30 cellular contexts compared by ENCODE assay signal in genomic region chr15:49707598-49707997, GRCh38.
"Had no signal": no experiment of that assay in that cellular context is flagged by ENCODE, and none has a peak within 500 bp of the region (broad histone marks: within the 10 kb centered on the region; RNA-seq: fewer than 3 reads in every experiment).

No MANE protein-coding gene starts in this region.

- H3K36me3 Mint-ChIP-seq: type B pancreatic cell had no signal

- ATAC-seq: naive thymus-derived CD8-positive, alpha-beta T cell; natural killer cell treated with Interleukin-12 subunit alpha and Interleukin-12 subunit beta and Interleukin-15 and Interleukin-18, amount 100 ng/mL, for 72 hours; psoas muscle; right cardiac atrium; stimulated activated memory B cell treated with anti-CD40 and anti-IgM and Interleukin-4, amounts not matched to agents 10 μg/mL and 1 μg/mL and 100 μg/mL, for 72 hours; stimulated activated naive CD8-positive, alpha-beta T cell treated with anti-CD3 and anti-CD28 coated beads, Interleukin-15, amount 100 ng/mL, for 72 hours; stimulated activated naive CD8-positive, alpha-beta T cell treated with anti-CD3 and anti-CD28 coated beads, Interleukin-15, Interleukin-2, amounts not matched to agents 100 U/mL and 50 U/mL, for 24 hours had no signal

- H3K9me3 ChIP-seq: ovary, right lobe of liver, testis had no signal

- H3K27ac ChIP-seq: ovary, parathyroid adenoma, psoas muscle, right lobe of liver, sigmoid colon, suprapubic skin, testis, tibial artery, transverse colon, upper lobe of right lung, uterus had no signal

- H3K4me1 ChIP-seq: parathyroid adenoma, psoas muscle, right lobe of liver, suprapubic skin, testis, tibial artery, transverse colon, upper lobe of right lung, uterus had no signal

- H3K27me3 Mint-ChIP-seq: natural killer cell treated with Interleukin-12 subunit alpha and Interleukin-12 subunit beta and Interleukin-15 and Interleukin-18, amount 100 ng/mL, for 72 hours; progenitor cell of endocrine pancreas; stimulated activated memory B cell treated with anti-CD40 and anti-IgM and Interleukin-4, amounts not matched to agents 10 μg/mL and 1 μg/mL and 100 μg/mL, for 72 hours; stimulated activated naive CD8-positive, alpha-beta T cell treated with anti-CD3 and anti-CD28 coated beads, Interleukin-15, amount 100 ng/mL, for 72 hours; type B pancreatic cell had no signal

- H3K4me3 ChIP-seq: ovary, psoas muscle, right lobe of liver, sigmoid colon, suprapubic skin, testis, tibial artery, transverse colon, upper lobe of right lung, uterus had no signal

- H3K27me3 ChIP-seq: ovary, right lobe of liver, sigmoid colon, suprapubic skin, testis, tibial artery, transverse colon, upper lobe of right lung, uterus had no signal

- H3K4me1 Mint-ChIP-seq: nephron progenitor cell; neural crest cell; stimulated activated memory B cell treated with anti-CD40 and anti-IgM and Interleukin-4, amounts not matched to agents 10 μg/mL and 1 μg/mL and 100 μg/mL, for 72 hours; stimulated activated naive CD8-positive, alpha-beta T cell treated with anti-CD3 and anti-CD28 coated beads, Interleukin-15, amount 100 ng/mL, for 72 hours had no signal

- H3K4me3 Mint-ChIP-seq: naive thymus-derived CD8-positive, alpha-beta T cell; natural killer cell treated with Interleukin-12 subunit alpha and Interleukin-12 subunit beta and Interleukin-15 and Interleukin-18, amount 100 ng/mL, for 72 hours; nephron progenitor cell; neural crest cell; stimulated activated memory B cell treated with anti-CD40 and anti-IgM and Interleukin-4, amounts not matched to agents 10 μg/mL and 1 μg/mL and 100 μg/mL, for 72 hours; stimulated activated naive CD8-positive, alpha-beta T cell treated with anti-CD3 and anti-CD28 coated beads, Interleukin-15, amount 100 ng/mL, for 72 hours; type B pancreatic cell had no signal

- DNase-seq: naive thymus-derived CD8-positive, alpha-beta T cell; nephron progenitor cell; occipital lobe; ovary; posterior cingulate gyrus; psoas muscle; right cardiac atrium; right lobe of liver; sigmoid colon; small intestine; stimulated activated CD4-positive, alpha-beta T cell treated with anti-CD3 and anti-CD28 coated beads, Interleukin-15, amount 100 ng/mL, for 24 hours; stimulated activated CD4-positive, alpha-beta T cell treated with anti-CD3 and anti-CD28 coated beads, Interleukin-2, amount 100 ng/mL, for 24 hours; stimulated activated CD4-positive, alpha-beta T cell treated with anti-CD3 and anti-CD28 coated beads, Interleukin-2, amount 100 ng/mL, for 48 hours; stimulated activated CD4-positive, alpha-beta T cell treated with anti-CD3 and anti-CD28 coated beads, Interleukin-4, amount 100 ng/mL, for 24 hours; stimulated activated naive CD4-positive, alpha-beta T cell; stimulated activated naive CD8-positive, alpha-beta T cell treated with anti-CD3 and anti-CD28 coated beads, Interleukin-15, amount 100 ng/mL, for 72 hours; stimulated activated naive CD8-positive, alpha-beta T cell treated with anti-CD3 and anti-CD28 coated beads, Interleukin-15, Interleukin-2, amounts not matched to agents 100 U/mL and 50 U/mL, for 24 hours; substantia nigra; testis; tibial artery; transverse colon; upper lobe of right lung; uterus had no signal

- H3K27ac Mint-ChIP-seq: naive thymus-derived CD8-positive, alpha-beta T cell; natural killer cell treated with Interleukin-12 subunit alpha and Interleukin-12 subunit beta and Interleukin-15 and Interleukin-18, amount 100 ng/mL, for 72 hours; nephron progenitor cell; progenitor cell of endocrine pancreas; stimulated activated memory B cell treated with anti-CD40 and anti-IgM and Interleukin-4, amounts not matched to agents 10 μg/mL and 1 μg/mL and 100 μg/mL, for 72 hours; stimulated activated naive CD8-positive, alpha-beta T cell treated with anti-CD3 and anti-CD28 coated beads, Interleukin-15, amount 100 ng/mL, for 72 hours; type B pancreatic cell had no signal

- H3K36me3 ChIP-seq: ovary, right lobe of liver, sigmoid colon, suprapubic skin, tibial artery, transverse colon, upper lobe of right lung, uterus had no signal
